8 cellular contexts compared by ENCODE assay signal in the genomic region with DNA sequence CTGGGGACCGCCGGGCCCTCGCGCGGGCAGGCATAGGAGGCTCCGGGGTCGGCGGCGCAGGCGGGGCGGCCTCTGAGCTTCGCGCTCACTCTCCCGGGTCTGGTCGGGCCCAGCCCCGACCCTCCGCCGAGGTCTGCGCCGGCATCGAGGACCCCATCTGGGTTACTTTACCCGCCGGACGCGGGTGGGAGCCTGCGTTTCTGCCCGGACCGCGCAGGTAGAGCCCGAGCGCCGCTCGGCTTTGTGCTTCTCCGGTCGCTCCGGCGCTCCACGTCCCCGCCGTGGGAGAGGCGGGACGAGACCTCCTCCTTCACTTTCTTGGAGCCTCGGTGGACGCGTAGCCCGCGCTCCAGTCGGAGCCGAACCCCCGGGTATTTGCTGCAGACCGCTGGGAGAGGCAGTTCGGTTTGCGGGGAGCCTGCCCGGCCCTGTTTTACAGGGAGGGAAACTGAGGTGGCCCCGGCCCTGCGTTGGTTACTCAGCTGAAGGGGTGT.
DNase-seq lines count a peak whose midpoint lies in the region; FAIRE-seq and TF ChIP-seq lines count a peak whose summit lies in the region.

No MANE protein-coding gene starts in this region.

- H3K4me1 Mint-ChIP-seq in IgD-negative memory B cell = peaks cover 20 to 24% (median 23%) of the 10 kb centered on the region in 3 donors

- peaks cover 0 to 2% (median 0%) of the 10 kb centered on the region in 3 donors for H3K9me3 Mint-ChIP-seq in IgD-negative memory B cell

- H3K36me3 Mint-ChIP-seq in IgD-negative memory B cell = no peaks in the 10 kb centered on the region

- H3K9me3 ChIP-seq in mucosa of stomach (ENCODE audit: control insufficient read depth, low read length) (no peaks in the 10 kb centered on the region), kidney (ENCODE audit: control insufficient read depth in 1 of 2, low read length in 2 of 2) (no peaks in the 10 kb centered on the region)

- H3K36me3 ChIP-seq in ACC112 (ENCODE audit: insufficient read depth, low read length) (no peaks in the 10 kb centered on the region), mucosa of stomach (ENCODE audit: control insufficient read depth, insufficient read depth, low read length) (no peaks in the 10 kb centered on the region), kidney (ENCODE audit: control insufficient read depth in 1 of 2, insufficient read depth in 2 of 2, low read length in 2 of 2) (no peaks in the 10 kb centered on the region)

- CTCF ChIA-PET in RWPE1 (lab: Yijun Ruan, JAX) = interaction anchor here (0.5 to 1.0 kb wide), 4 partner anchors 10 to 446 kb away, joined by 3 to 4 read pairs (median 3); no protein-coding TSS in a partner anchor

- peaks cover 17% of the 10 kb centered on the region for H3K4me1 ChIP-seq in ACC112 (ENCODE audit: control insufficient read depth, insufficient read depth, low read length, unreplicated experiment)
- no peaks in the 10 kb centered on the region for H3K4me1 ChIP-seq in mucosa of stomach (ENCODE audit: control insufficient read depth, insufficient read depth, low read length)
- peaks cover 0 to 2% of the 10 kb centered on the region in 2 donors for H3K4me1 ChIP-seq in kidney (ENCODE audit: control insufficient read depth in 1 of 2, insufficient read depth in 1 of 2, low read depth in 1 of 2, low read length in 2 of 2)

- no peak for FAIRE-seq in kidney (lab: Jason Lieb, UNC)

- intact Hi-C loops in kidney (cut with DNase I) = no loop called here

- peak overlapping the region; percentile 85 for H2AFZ ChIP-seq in ACC112 (ENCODE audit: low read length, unreplicated experiment)

- POLR2A ChIA-PET in RWPE1 (lab: Yijun Ruan, JAX; ENCODE audit: low non-redundant PET) = no interaction called here

- H3K79me2 ChIP-seq in ACC112 (ENCODE audit: control insufficient read depth, insufficient read depth, low read length, unreplicated experiment) = peaks cover 28% of the 10 kb centered on the region

- H3K27ac ChIP-seq in ACC112 (ENCODE audit: low read depth, low read length) (no peak overlapping the region), kidney (ENCODE audit: low read depth in 2 of 2, low read length in 2 of 2) (no peak overlapping the region), RWPE1 (no peak overlapping the region)

- no peak for TF ChIP-seq CTCF in choroid plexus epithelial cell (conservative IDR thresholded peaks at IDR 0.05; ENCODE audit: low read depth, low read length)
- no peak for TF ChIP-seq CTCF in kidney (IDR thresholded peaks at IDR 0.05; ENCODE audit: borderline replicate concordance, extremely low read depth, insufficient read depth)
- no peak for TF ChIP-seq CTCF in RWPE1 (conservative IDR thresholded peaks at IDR 0.05; ENCODE audit: low read depth)

- H3K4me3 ChIP-seq in ACC112 (ENCODE audit: low read depth, low read length) = peak overlapping the region; percentile 85
- H3K4me3 ChIP-seq in choroid plexus epithelial cell (ENCODE audit: low read depth, low read length) = peak overlapping the region; percentile 66
- H3K4me3 ChIP-seq in mucosa of stomach (ENCODE audit: low read length) = peak overlapping the region; percentile 14
- H3K4me3 ChIP-seq in kidney (ENCODE audit: low read length in 2 of 2) = peak overlapping the region in 1 of 2 donors; percentile 25

- peak overlapping the region; percentile 82 to 94 (median 88) for H3K4me3 Mint-ChIP-seq in IgD-negative memory B cell

- peaks cover 57% of the 10 kb centered on the region for H3K27me3 Mint-ChIP-seq in IgD-negative memory B cell

- H3K9ac ChIP-seq in mucosa of stomach (ENCODE audit: low read length) = peak overlapping the region; percentile 45
- no peak overlapping the region for H3K9ac ChIP-seq in kidney (ENCODE audit: low read length in 2 of 2)

- peaks cover 8% of the 10 kb centered on the region; the same call in 1 of the 2 replicates for H3K27me3 ChIP-seq in ACC112 (ENCODE audit: insufficient read depth, low read length)
- peaks cover 65% of the 10 kb centered on the region for H3K27me3 ChIP-seq in mucosa of stomach (ENCODE audit: control insufficient read depth, insufficient read depth, low read length)

- DNase-seq in choroid plexus epithelial cell (ENCODE audit: low read depth) = no peak
- DNase-seq in mucosa of gallbladder (ENCODE audit: low spot score) = no peak
- no peak for DNase-seq in kidney
- DNase-seq in RWPE1 (ENCODE audit: low spot score) = no peak
- no peak for DNase-seq in cerebellar nuclear complex (lab: John Stamatoyannopoulos, UW)

- H3K27ac Mint-ChIP-seq in IgD-negative memory B cell = peak overlapping the region in 1 of 3 donors; percentile 64
